11 cellular contexts compared by ENCODE assay signal in the genomic region with DNA sequence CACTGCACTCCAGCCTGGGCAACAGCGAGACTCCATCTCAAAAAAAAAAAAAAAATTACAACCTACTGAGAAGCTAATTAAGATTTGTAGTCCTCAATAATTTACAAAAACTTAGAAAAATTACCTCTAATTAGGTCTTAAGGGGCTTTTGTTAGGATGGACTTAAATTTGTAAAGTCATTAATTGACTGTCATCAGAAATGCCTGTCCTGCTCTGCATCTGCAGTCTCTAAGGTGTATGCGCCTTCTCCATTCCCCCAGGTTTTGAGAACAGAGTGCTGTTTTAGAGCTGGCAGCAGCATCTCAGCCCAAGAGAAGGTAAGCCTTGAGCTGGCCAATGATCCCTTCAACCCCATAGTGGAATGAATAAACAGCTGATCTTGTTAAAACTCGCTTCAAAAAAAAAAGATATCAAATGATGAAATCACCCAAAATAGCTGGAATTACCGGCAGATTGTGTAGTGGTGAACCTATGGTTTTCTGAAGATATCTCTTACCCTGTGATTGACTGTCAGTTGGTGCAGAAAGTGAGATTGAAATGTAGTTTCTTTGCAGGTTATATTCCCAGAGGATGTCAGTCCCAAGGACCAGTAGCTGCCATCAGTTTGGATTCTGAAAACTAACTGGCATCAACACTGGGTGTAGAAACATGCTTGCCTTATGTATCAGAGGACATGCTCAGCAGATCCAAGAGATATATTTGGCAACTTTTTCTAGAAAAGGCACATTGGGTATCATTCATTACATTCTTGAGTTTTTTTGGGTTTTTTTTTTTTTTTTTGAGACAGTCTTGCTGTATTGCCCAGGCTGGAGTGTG. TPM values are rescaled to one million over a fixed set of nuclear protein-coding genes. Genes with fewer than 3 reads are reported as not detected.
DNase-seq lines count a peak whose midpoint lies in the region; ATAC-seq and TF ChIP-seq lines count a peak whose summit lies in the region.
"Had no signal": no experiment of that assay in that cellular context is flagged by ENCODE, and none has a peak within 500 bp of the region (broad histone marks: within the 10 kb centered on the region; RNA-seq: fewer than 3 reads in every experiment).

No MANE protein-coding gene starts in this region.

- H3K27me3 ChIP-seq in PC-9 (ENCODE audit: insufficient read depth, low read depth), result no peaks in the 10 kb centered on the region
- no peaks in the 10 kb centered on the region for H3K27me3 ChIP-seq in endodermal cell (ENCODE audit: control insufficient read depth, insufficient read depth, low read length, poor library complexity, severe bottlenecking)

- H3K27ac Mint-ChIP-seq in endodermal cell, result peak overlapping the region; percentile 93

- H3K4me1 Mint-ChIP-seq in endodermal cell, result peaks cover 42% of the 10 kb centered on the region

- peak overlapping the region; percentile 93 for H3K9ac ChIP-seq in endodermal cell (ENCODE audit: extremely low read depth, low read length, poor library complexity, severe bottlenecking)

- DNase-seq in NCI-H82 (lab: John Stamatoyannopoulos, UW), result peak; percentile 41
- no peak for DNase-seq in NCI-H82 treated with DMSO at 0.1 percent for 48 hours (lab: John Stamatoyannopoulos, UW; ENCODE audit: unreplicated experiment)
- no peak for DNase-seq in PC-9
- no peak for DNase-seq in endodermal cell
- DNase-seq in skeletal muscle cell (ENCODE audit: low read depth), result no peak
- no peak for DNase-seq in activated CD8-positive, alpha-beta memory T cell treated with anti-CD3 and anti-CD28 coated beads for 24 hours
- DNase-seq in activated CD4-positive, CD25-positive, alpha-beta regulatory T cell treated with anti-CD3 and anti-CD28 coated beads, Interleukin-2, amount 50 U/mL, for 72 hours, result no peak
- DNase-seq: activated effector memory CD4-positive, alpha-beta T cell treated with Interleukin-2 at 50 U/mL for 16 hours; HCEC 1CT; NCI-H345 had no signal

- peak overlapping the region; percentile 87 for H3K4me2 ChIP-seq in PC-9

- H3K4me1 ChIP-seq in PC-9 (replicated peaks; ENCODE audit: insufficient read depth) (peaks cover 20% of the 10 kb centered on the region), endodermal cell (ENCODE audit: control insufficient read depth, insufficient read depth, low read length) (peaks cover 5% of the 10 kb centered on the region)

- H3K27me3 Mint-ChIP-seq in endodermal cell (ENCODE audit: insufficient read depth), result no peaks in the 10 kb centered on the region

- WGBS in endodermal cell (ENCODE audit: insufficient coverage in 1 of 2, insufficient read length in 1 of 2), 2 experiments, result 83 to 90% methylated on average over 3 to 4 of the region's 4 CpGs

- H3K9me3 ChIP-seq in PC-9 (ENCODE audit: insufficient read depth, low read depth) (no peaks in the 10 kb centered on the region), endodermal cell (ENCODE audit: control insufficient read depth, low read length) (no peaks in the 10 kb centered on the region)

- TF ChIP-seq CTCF in PC-9 (conservative IDR thresholded peaks at IDR 0.05), result no peak
- no peak for TF ChIP-seq CTCF in endodermal cell (conservative IDR thresholded peaks at IDR 0.05)

- intact Hi-C loops in PC-9 (cut with micrococcal nuclease; ENCODE audit: unreplicated experiment), result no loop called here

- no TSS peak for BruUV-seq in PC-9 (replicated peaks; lab: Mats Ljungman, UMichigan)

- H2AFZ ChIP-seq in PC-9, result no peak overlapping the region

- peaks cover 41% of the 10 kb centered on the region for H3K36me3 ChIP-seq in PC-9 (ENCODE audit: low read depth)
- H3K36me3 ChIP-seq in endodermal cell (ENCODE audit: control insufficient read depth, insufficient read depth, low read length), result peaks cover 59% of the 10 kb centered on the region

- H3F3A ChIP-seq in PC-9 (ENCODE audit: insufficient read depth, low read depth), result peaks cover 65% of the 10 kb centered on the region

- peak overlapping the region; percentile 88 for H3K27ac ChIP-seq in PC-9
- no peak overlapping the region for H3K27ac ChIP-seq in endodermal cell (ENCODE audit: low read depth, low read length)

- peak overlapping the region; percentile 97 for H3K4me3 Mint-ChIP-seq in endodermal cell

- POLR2A ChIA-PET in PC-9 (lab: Charles Lee; ENCODE audit: unreplicated experiment), result interaction anchor here (0.5 to 0.7 kb wide), 5 partner anchors 51 to 214 kb away, joined by 3 to 5 read pairs (median 4); no protein-coding TSS in a partner anchor

- H3K36me3 Mint-ChIP-seq in endodermal cell (ENCODE audit: low read depth), result peaks cover 55% of the 10 kb centered on the region

- CTCF ChIA-PET in PC-9 (lab: Charles Lee), result interaction anchor here (0.7 to 0.8 kb wide), 5 partner anchors 10 to 158 kb away, joined by 4 to 7 read pairs (median 4); no protein-coding TSS in a partner anchor

- H3K4me3 ChIP-seq in PC-9, result peak overlapping the region; percentile 98
- H3K4me3 ChIP-seq in endodermal cell (ENCODE audit: low read length), result peak overlapping the region; percentile 90
- peak overlapping the region; percentile 92 for H3K4me3 ChIP-seq in skeletal muscle cell (ENCODE audit: low read depth, low read length)

- H3K9me3 Mint-ChIP-seq in endodermal cell, result no peaks in the 10 kb centered on the region

- peaks cover 42% of the 10 kb centered on the region for H4K20me1 ChIP-seq in PC-9 (ENCODE audit: insufficient read depth)

- no peaks in the 10 kb centered on the region for H3K9me2 ChIP-seq in PC-9 (ENCODE audit: insufficient read depth)

- no peak for ATAC-seq in HG02798 (IDR thresholded peaks at IDR 0.05; ENCODE audit: poor library complexity, unreplicated experiment)

- H3K79me2 ChIP-seq in PC-9 (ENCODE audit: low read depth), result peaks cover 43% of the 10 kb centered on the region

RNA-seq across cellular contexts. Expression of a gene that starts 25.7 kb away (rescaled TPM):
- total RNA-seq in PC-9 (2021) (3.1 and 5.3 TPM in 2 replicates), endodermal cell (1 to 10 TPM in 1 of 2 donors, under 1 TPM in 1; 0.51 to 1.1 TPM)
- polyA plus RNA-seq in endodermal cell (2013, experiment 1 of 2), result 1.4 TPM
- polyA plus RNA-seq in endodermal cell (2013, experiment 2 of 2), result 2.1 TPM

RNA-seq across cellular contexts. Expression of a gene that starts 51.0 kb away (rescaled TPM):
- total RNA-seq in PC-9 (2021), result 14.0 and 15.8 TPM in 2 replicates
- 1 to 10 TPM; 3.2 to 5.0 TPM for total RNA-seq in endodermal cell
- 6.6 TPM for polyA plus RNA-seq in endodermal cell (2013, experiment 1 of 2)
- 5.7 TPM for polyA plus RNA-seq in endodermal cell (2013, experiment 2 of 2)
